22 cellular contexts compared by ENCODE assay signal in the genomic region with DNA sequence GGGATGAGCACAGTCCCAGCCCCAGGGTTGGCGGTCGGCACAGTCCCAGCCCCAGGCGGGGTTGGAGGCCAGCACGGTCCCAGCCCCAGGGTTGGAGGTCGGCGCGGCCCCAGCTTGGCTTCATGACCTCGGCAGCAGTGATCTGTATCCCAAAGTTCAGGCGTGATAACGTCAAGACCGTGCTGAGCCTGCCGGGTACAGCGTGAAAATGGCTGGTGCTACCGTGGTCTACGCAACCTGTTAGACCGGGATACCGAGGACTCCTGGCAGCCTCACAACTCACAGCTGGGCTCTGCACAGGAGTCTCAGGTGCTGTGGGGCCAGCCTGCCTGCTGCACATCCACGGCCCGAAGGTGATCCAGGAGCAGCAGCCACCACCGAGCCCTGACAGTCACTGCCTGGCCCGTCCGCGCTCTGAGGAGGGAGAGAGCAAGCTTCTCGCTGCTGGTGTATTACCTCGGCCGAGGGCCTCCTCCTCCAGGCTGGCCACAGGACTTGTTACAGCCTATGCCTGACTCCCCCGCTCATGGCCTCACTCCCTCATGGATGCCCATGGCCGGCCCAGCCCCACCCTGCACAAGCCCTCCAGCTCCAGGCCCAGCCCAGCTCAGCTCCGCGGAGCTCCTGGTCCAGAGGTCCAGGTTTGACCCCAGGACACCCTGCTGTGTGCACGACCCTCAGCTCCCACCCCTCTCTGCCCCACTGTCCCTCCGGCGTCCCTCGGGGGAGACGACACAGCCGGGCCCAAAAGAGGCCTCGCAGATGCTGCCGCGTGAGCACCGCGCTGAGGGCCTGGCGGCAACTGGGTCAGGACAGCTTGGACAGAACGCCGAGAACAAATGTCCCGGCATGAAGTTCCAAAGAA.
DNase-seq lines count a peak whose midpoint lies in the region; FAIRE-seq and TF ChIP-seq lines count a peak whose summit lies in the region.
"Had no signal": no experiment of that assay in that cellular context is flagged by ENCODE, and none has a peak within 500 bp of the region (broad histone marks: within the 10 kb centered on the region; RNA-seq: fewer than 3 reads in every experiment).

No MANE protein-coding gene starts in this region.

- no peaks in the 10 kb centered on the region for H3K4me1 ChIP-seq in H9 (ENCODE audit: insufficient read depth, low read length)
- H3K4me1 ChIP-seq in kidney (ENCODE audit: control insufficient read depth in 1 of 2, insufficient read depth in 1 of 2, low read depth in 1 of 2, low read length in 2 of 2), result no peaks in the 10 kb centered on the region
- no peaks in the 10 kb centered on the region for H3K4me1 ChIP-seq in stomach
- H3K4me1 ChIP-seq: breast epithelium, parathyroid adenoma had no signal

- TF ChIP-seq EP300 in stomach (IDR thresholded peaks at IDR 0.05), result no peak

- H3K27ac ChIP-seq in H9 (ENCODE audit: insufficient read length, low read depth, low read length) (no peak overlapping the region), kidney (ENCODE audit: low read depth in 2 of 2, low read length in 2 of 2) (no peak overlapping the region), stomach (no peak overlapping the region)
- H3K27ac ChIP-seq: breast epithelium, HL-60, parathyroid adenoma, SK-N-MC had no signal

- peaks cover 0 to 6% of the 10 kb centered on the region in 2 experiments; a peak in 2 of 4 replicates for H3K4me1 Mint-ChIP-seq in H9

- no peak overlapping the region for H3K18ac ChIP-seq in H9 (ENCODE audit: insufficient read length, low read depth, low read length)

- no peaks in the 10 kb centered on the region for H3K79me1 ChIP-seq in H9 (ENCODE audit: insufficient read depth, low read depth, low read length, poor library complexity, severe bottlenecking)

- no peak overlapping the region for H3K27ac Mint-ChIP-seq in H9
- H3K27ac Mint-ChIP-seq: CD8-positive, alpha-beta memory T cell; nephron had no signal

- H3K36me3 Mint-ChIP-seq in H9 (ENCODE audit: insufficient read depth in 1 of 3, low read depth in 3 of 3), result peaks cover 5 to 10% (median 6%) of the 10 kb centered on the region in 3 experiments; a peak in 5 of 7 replicates

- peaks cover 10% of the 10 kb centered on the region in 2 experiments; a peak in 4 of 5 replicates for H3K9me3 Mint-ChIP-seq in H9
- H3K9me3 Mint-ChIP-seq: CD8-positive, alpha-beta memory T cell had no signal

- H2BK12ac ChIP-seq in H9 (ENCODE audit: insufficient read length, low read depth, low read length), result no peak overlapping the region

- no peak overlapping the region for H2AFZ ChIP-seq in H9 (ENCODE audit: low read length)
- H2AFZ ChIP-seq: parathyroid adenoma had no signal

- H2AK5ac ChIP-seq in H9 (ENCODE audit: insufficient read length, low read length), result no peak overlapping the region

- no peak overlapping the region for H3K56ac ChIP-seq in H9 (ENCODE audit: insufficient read length, low read depth, low read length)

- no peak for TF ChIP-seq POLR2A in stomach (IDR thresholded peaks at IDR 0.05)

- WGBS in H9 (ENCODE audit: extremely low coverage, insufficient read length, low lambda C conversion rate), result no CpG with 5 or more reads among the region's 45 CpGs
- 92 to 97% (median 95%) methylated on average over 19 to 45 of the region's 45 CpGs for WGBS in stomach, 5 donors

- H2BK20ac ChIP-seq in H9 (ENCODE audit: low read depth, low read length, poor library complexity, severe bottlenecking), result no peak overlapping the region

- TF ChIP-seq CTCF in H9 (conservative IDR thresholded peaks at IDR 0.05), result no peak
- no peak for TF ChIP-seq CTCF in bronchial epithelial cell (IDR thresholded peaks at IDR 0.05; ENCODE audit: insufficient read depth, low read length, severe bottlenecking)
- no peak for TF ChIP-seq CTCF in kidney (IDR thresholded peaks at IDR 0.05; ENCODE audit: borderline replicate concordance, extremely low read depth, insufficient read depth)
- no peak for TF ChIP-seq CTCF in stomach (IDR thresholded peaks at IDR 0.05)

- H3K4ac ChIP-seq in H9 (ENCODE audit: low read depth, low read length), result no peak overlapping the region

- H2BK120ac ChIP-seq in H9 (ENCODE audit: low read depth, low read length, poor library complexity, severe bottlenecking), result no peak overlapping the region

- H3K4me3 ChIP-seq in bronchial epithelial cell (ENCODE audit: low read depth, low read length) (no peak overlapping the region), kidney (ENCODE audit: low read length in 2 of 2) (no peak overlapping the region), stomach (no peak overlapping the region)
- H3K4me3 ChIP-seq: breast epithelium, SK-N-MC had no signal

- no peaks in the 10 kb centered on the region for H3K27me3 Mint-ChIP-seq in H9 (ENCODE audit: low read depth)

- no peaks in the 10 kb centered on the region for H3K36me3 ChIP-seq in bronchial epithelial cell (ENCODE audit: control insufficient read depth, insufficient read depth, low read length)
- H3K36me3 ChIP-seq in kidney (ENCODE audit: control insufficient read depth in 1 of 2, insufficient read depth in 2 of 2, low read length in 2 of 2), result no peaks in the 10 kb centered on the region
- no peaks in the 10 kb centered on the region for H3K36me3 ChIP-seq in stomach
- H3K36me3 ChIP-seq: breast epithelium had no signal

- H3K9ac ChIP-seq in H9 (ENCODE audit: extremely low read depth, insufficient read length, low read length) (no peak overlapping the region), kidney (ENCODE audit: low read length in 2 of 2) (no peak overlapping the region)
- H3K9ac ChIP-seq: parathyroid adenoma had no signal

- DNase-seq in H9 (peak; percentile 25), bronchial epithelial cell (ENCODE audit: low read depth) (no peak), kidney (peak; percentile 68), stomach (peak; percentile 24), NCI-H2107 treated with DMSO at 0.1 percent for 48 hours (lab: John Stamatoyannopoulos, UW; ENCODE audit: unreplicated experiment) (no peak), NCI-H69 (lab: John Stamatoyannopoulos, UW) (no peak), GF-D8 (lab: John Stamatoyannopoulos, UW) (no peak)
- DNase-seq: activated CD4-positive, alpha-beta T cell treated with anti-CD3 and anti-CD28 coated beads, Interleukin-2, amount 50 U/mL, for 1 hour; activated gamma-delta T cell; DMS153; GOT3; IMR-90; midbrain; NCI-H2081; T-helper 2 cell had no signal

- H4K91ac ChIP-seq in H9 (ENCODE audit: insufficient read length, low read depth, low read length), result no peak overlapping the region

- no peaks in the 10 kb centered on the region for H3K9me3 ChIP-seq in H9 (ENCODE audit: control insufficient read depth, low read depth, low read length)
- H3K9me3 ChIP-seq in kidney (ENCODE audit: control insufficient read depth in 1 of 2, low read length in 2 of 2), result peaks cover 0 to 2% of the 10 kb centered on the region in 2 donors
- H3K9me3 ChIP-seq in stomach, result no peaks in the 10 kb centered on the region

- no peaks in the 10 kb centered on the region for H3K79me2 ChIP-seq in H9 (ENCODE audit: insufficient read depth, low read length)
- H3K79me2 ChIP-seq: parathyroid adenoma had no signal

- intact Hi-C loops in kidney (cut with DNase I) (no loop called here), stomach (cut with DNase I; ENCODE audit: low total_unique reads) (no loop called here)

- H3K27me3 ChIP-seq in H9 (ENCODE audit: insufficient read depth, low read length), result no peaks in the 10 kb centered on the region
- no peaks in the 10 kb centered on the region for H3K27me3 ChIP-seq in bronchial epithelial cell (ENCODE audit: control insufficient read depth, insufficient read depth, low read length)
- no peaks in the 10 kb centered on the region for H3K27me3 ChIP-seq in stomach
- H3K27me3 ChIP-seq: breast epithelium had no signal

- no peak overlapping the region for H4K5ac ChIP-seq in H9 (ENCODE audit: insufficient read length, low read depth, low read length)

- no peak overlapping the region for H3K4me3 Mint-ChIP-seq in H9
- H3K4me3 Mint-ChIP-seq: CD8-positive, alpha-beta memory T cell; nephron had no signal

- H2BK5ac ChIP-seq in H9 (ENCODE audit: insufficient read length, low read length), result no peak overlapping the region

- H3K4me2 ChIP-seq in H9 (ENCODE audit: insufficient read depth, insufficient read length, low read length), result no peak overlapping the region

- FAIRE-seq in bronchial epithelial cell (lab: Jason Lieb, UNC) (peak; percentile 28), kidney (lab: Jason Lieb, UNC) (no peak)
- FAIRE-seq: RCC 7860 had no signal

- H4K20me1 ChIP-seq in H9 (ENCODE audit: control insufficient read depth, insufficient read depth, insufficient read length), result no peaks in the 10 kb centered on the region

- no peak overlapping the region for H3K14ac ChIP-seq in H9 (ENCODE audit: insufficient read depth, low read length)

- no peak overlapping the region for H2BK15ac ChIP-seq in H9 (ENCODE audit: low read depth, low read length)

- H3K23me2 ChIP-seq in H9 (ENCODE audit: insufficient read length, low read depth, low read length, poor library complexity, severe bottlenecking), result no peaks in the 10 kb centered on the region

- no peak overlapping the region for H3T11ph ChIP-seq in H9 (ENCODE audit: low read length)

- H3K23ac ChIP-seq in H9 (ENCODE audit: insufficient read length, low read depth, low read length), result no peak overlapping the region

- no peak overlapping the region for H4K8ac ChIP-seq in H9 (replicated peaks; ENCODE audit: insufficient read length, low read depth, low read length)

Comparison
In these comparisons a context has a peak if more than half of its experiments do, and no peak if none do; other contexts are left out.
1. DNase-seq: peak in H9 (single experiment), kidney (single experiment) and stomach (single experiment); none in bronchial epithelial cell (single experiment), NCI-H2107 treated with DMSO at 0.1 percent for 48 hours (single experiment), NCI-H69 (single experiment) and GF-D8 (single experiment).